Comparison of ENCODE assay signal across 15 cellular contexts in genomic region chr22:42972592-42973535, GRCh38. TPM values are rescaled to one million over a fixed set of nuclear protein-coding genes. Genes with fewer than 3 reads are reported as not detected.
A peak's percentile ranks its signal among the peaks of the same experiment; 100 is the strongest.
DNase-seq lines count a peak whose midpoint lies in the region; ATAC-seq and TF ChIP-seq lines count a peak whose summit lies in the region.
"Had no signal": no experiment of that assay in that cellular context is flagged by ENCODE, and none has a peak within 500 bp of the region (broad histone marks: within the 10 kb centered on the region; RNA-seq: fewer than 3 reads in every experiment).

No MANE protein-coding gene starts in this region.

- peaks cover 6% of the 10 kb centered on the region for H3K27me3 Mint-ChIP-seq in HFFc6 (ENCODE audit: insufficient read depth)

- H3K9me3 ChIP-seq in OCI-LY3 (ENCODE audit: insufficient read depth, low read length) = no peaks in the 10 kb centered on the region
- H3K9me3 ChIP-seq in sigmoid colon = no peaks in the 10 kb centered on the region

- H3K36me3 Mint-ChIP-seq in HFFc6 (ENCODE audit: low read depth) = peaks cover 21% of the 10 kb centered on the region; the same call in 1 of the 2 replicates

- WGBS in sigmoid colon, 2 donors = 20 to 62% methylated on average over 10 of the region's 10 CpGs

- 0 out of 2 replicates have a peak overlapping the region, but pooled peaks have one; percentile 6 for H3K27ac Mint-ChIP-seq in HFFc6
- H3K27ac Mint-ChIP-seq: T-helper 1 cell treated with Interleukin-12 subunit alpha and Interleukin-12 subunit beta and Interleukin-4 antibody, amounts not matched to agents 30 μg/mL and 1 μg/mL, for 36 hours had no signal

- no peaks in the 10 kb centered on the region for H3K27me3 ChIP-seq in OCI-LY3 (ENCODE audit: low read depth, low read length)
- no peaks in the 10 kb centered on the region for H3K27me3 ChIP-seq in sigmoid colon
- H3K27me3 ChIP-seq: cardiac muscle cell had no signal

- no peak overlapping the region for H2AFZ ChIP-seq in OCI-LY3 (ENCODE audit: low read depth, low read length)

- no peak for ATAC-seq in HG02938 (IDR thresholded peaks at IDR 0.05; ENCODE audit: unreplicated experiment)

- H3K36me3 ChIP-seq in OCI-LY3 (replicated peaks; ENCODE audit: low read depth, low read length) (no peaks in the 10 kb centered on the region), sigmoid colon (no peaks in the 10 kb centered on the region)
- H3K36me3 ChIP-seq: cardiac muscle cell had no signal

- no peak for TF ChIP-seq CTCF in HFFc6 (IDR thresholded peaks at IDR 0.05)
- no peak for TF ChIP-seq CTCF in OCI-LY3 (IDR thresholded peaks at IDR 0.05; ENCODE audit: low read depth, low read length)
- TF ChIP-seq CTCF in sigmoid colon (IDR thresholded peaks at IDR 0.05) = no peak

- H3K4me1 ChIP-seq in OCI-LY3 (ENCODE audit: low read length) = peaks cover 72% of the 10 kb centered on the region
- peaks cover 0 to 69% (median 51%) of the 10 kb centered on the region in 4 donors for H3K4me1 ChIP-seq in sigmoid colon

- H3K4me3 Mint-ChIP-seq in HFFc6 = no peak overlapping the region
- H3K4me3 Mint-ChIP-seq: T-helper 1 cell treated with Interleukin-12 subunit alpha and Interleukin-12 subunit beta and Interleukin-4 antibody, amounts not matched to agents 30 μg/mL and 1 μg/mL, for 36 hours had no signal

- no peak for TF ChIP-seq EP300 in sigmoid colon (IDR thresholded peaks at IDR 0.05)

- H3K4me3 ChIP-seq in OCI-LY3 (ENCODE audit: low read length) (no peak overlapping the region), sigmoid colon (no peak overlapping the region)
- H3K4me3 ChIP-seq: cardiac muscle cell had no signal

- intact Hi-C loops in sigmoid colon (cut with DNase I) = no loop called here

- DNase-seq in HFFc6 (no peak), iris pigment epithelial cell (ENCODE audit: low read depth) (peak; percentile 43), sigmoid colon (no peak), anterior cingulate cortex (lab: John Stamatoyannopoulos, UW) (no peak), OCI-M1 (lab: John Stamatoyannopoulos, UW) (no peak)
- DNase-seq in activated CD8-positive, alpha-beta memory T cell treated with anti-CD3 and anti-CD28 coated beads, Interleukin-2, amount 50 U/mL, for 48 hours = no peak
- DNase-seq: activated CD4-positive, alpha-beta T cell treated with anti-CD3 and anti-CD28 coated beads, Interleukin-2, amount 50 U/mL, for 1 hour; activated effector memory CD4-positive, alpha-beta T cell treated with Interleukin-2 at 50 U/mL for 16 hours; C1 segment of cervical spinal cord; stimulated activated CD4-positive, alpha-beta T cell treated with anti-CD3 and anti-CD28 coated beads, Interleukin-4, amount 100 ng/mL, for 4 hours; stimulated activated naive CD4-positive, alpha-beta T cell treated with Interleukin-2 at 50 U/mL for 16 hours had no signal

- H3K79me2 ChIP-seq in OCI-LY3 (ENCODE audit: low read length) = peaks cover 63% of the 10 kb centered on the region

- H4K20me1 ChIP-seq in OCI-LY3 (ENCODE audit: insufficient read depth, low read length) = peaks cover 9% of the 10 kb centered on the region

- TF ChIP-seq POLR2A in sigmoid colon (IDR thresholded peaks at IDR 0.05) = no peak

- peak overlapping the region; percentile 17 for H3K27ac ChIP-seq in OCI-LY3 (ENCODE audit: low read length)
- H3K27ac ChIP-seq in sigmoid colon = peak overlapping the region; percentile 17 to 56 (median 38)
- H3K27ac ChIP-seq: cardiac muscle cell had no signal

- no peak overlapping the region for H3K9ac ChIP-seq in OCI-LY3 (ENCODE audit: low read length)

- peaks cover 68% of the 10 kb centered on the region for H3K4me1 Mint-ChIP-seq in HFFc6 (ENCODE audit: low read depth)

- no peaks in the 10 kb centered on the region for H3K9me3 Mint-ChIP-seq in HFFc6

- H3K4me2 ChIP-seq in OCI-LY3 (ENCODE audit: low read length) = peak overlapping the region; percentile 39

RNA-seq across cellular contexts. Expression of gene PACSIN2, which starts 42.1 kb away (rescaled TPM):
- total RNA-seq in HFFc6 (2021; fragmentation: NEBNext Ultra II Directional; extraction: Animal tissue kit (Norgen Biotek cat#: 25700)) = 10 to 100 TPM; 69.8 to 97.3 (median 76.2) TPM
- total RNA-seq in sigmoid colon = 10 to 100 TPM; 44.2 to 52.3 (median 48.3) TPM
- polyA plus RNA-seq in sigmoid colon = 100 to 1,000 TPM in 1 of 3 donors, 10 to 100 TPM in 2; 75.1 to 126 (median 91.4) TPM
